In the genomic region with DNA sequence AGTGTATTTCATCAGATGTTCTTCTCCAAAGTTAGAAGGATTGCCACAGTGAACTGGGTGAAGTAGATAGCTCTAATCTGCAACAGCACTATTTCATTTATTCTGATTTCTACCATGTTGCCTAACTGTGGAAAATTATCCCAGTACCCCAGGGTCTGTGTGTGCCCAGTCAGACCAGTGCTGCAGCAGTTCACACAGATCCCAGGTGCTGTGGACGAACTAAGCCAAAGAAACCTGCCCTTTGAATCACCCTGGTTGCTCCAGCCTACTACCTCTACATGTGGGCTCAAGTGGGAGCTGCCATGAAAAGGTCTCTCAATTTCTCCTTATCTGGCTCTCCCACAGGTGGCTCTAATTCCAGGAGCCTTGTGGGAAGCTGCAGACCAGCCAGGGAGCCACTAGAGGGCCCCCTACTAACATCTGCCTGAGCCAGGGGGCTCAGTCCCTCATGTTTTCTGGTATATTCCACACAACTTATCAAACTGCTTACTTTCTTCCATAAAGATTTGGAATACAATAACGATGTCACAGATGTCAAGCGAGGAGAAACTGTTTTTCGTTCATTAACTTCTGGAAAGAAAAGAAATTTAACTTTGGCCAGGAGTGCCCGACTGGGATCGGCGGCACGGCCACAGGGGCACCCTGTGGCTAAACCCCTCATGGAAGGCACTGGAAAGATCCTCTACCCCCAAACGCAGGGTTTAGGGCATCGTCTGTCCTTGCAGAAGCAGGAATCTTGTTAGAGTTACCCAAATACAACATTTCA, we compare ENCODE assay signal across 8 cellular contexts. TPM values are rescaled to one million over a fixed set of nuclear protein-coding genes. Genes with fewer than 3 reads are reported as not detected.
DNase-seq lines count a peak whose midpoint lies in the region; ATAC-seq and TF ChIP-seq lines count a peak whose summit lies in the region.

No MANE protein-coding gene starts in this region.

- peak; percentile 71 for DNase-seq in activated effector memory CD4-positive, alpha-beta T cell treated with anti-CD3 and anti-CD28 coated beads, Interleukin-2, amount 50 U/mL, for 16 hours
- no peak for DNase-seq in activated effector memory CD4-positive, alpha-beta T cell treated with Interleukin-2 at 50 U/mL for 16 hours
- DNase-seq in Karpas-422: peak; percentile 77
- DNase-seq in SK-N-MC (ENCODE audit: low read depth, low spot score): peak; percentile 53
- DNase-seq in brain microvascular endothelial cell: peak; percentile 23
- no peak for DNase-seq in kidney epithelial cell (ENCODE audit: low read depth)
- peak; percentile 6 for DNase-seq in stimulated activated naive CD4-positive, alpha-beta T cell treated with Interleukin-2 at 50 U/mL for 16 hours (lab: John Stamatoyannopoulos, UW)

- H3K79me2 ChIP-seq in Karpas-422 (ENCODE audit: low read length): no peaks in the 10 kb centered on the region

- no peak for ATAC-seq in HG02623 (IDR thresholded peaks at IDR 0.05; ENCODE audit: unreplicated experiment)

- peak; percentile 67 for TF ChIP-seq CTCF in brain microvascular endothelial cell (IDR thresholded peaks at IDR 0.05; ENCODE audit: low read depth, low read length, missing control alignments)
- TF ChIP-seq CTCF in kidney epithelial cell (IDR thresholded peaks at IDR 0.05; ENCODE audit: insufficient read depth, low read length, poor library complexity, severe bottlenecking): peak; percentile 91

- H3K4me1 ChIP-seq in Karpas-422 (ENCODE audit: low read length): no peaks in the 10 kb centered on the region

- H3K27ac ChIP-seq in Karpas-422 (ENCODE audit: low read length): no peak overlapping the region
- peak overlapping the region; percentile 88 for H3K27ac ChIP-seq in SK-N-MC
- H3K27ac ChIP-seq in brain microvascular endothelial cell: no peak overlapping the region

- H3K4me3 ChIP-seq in Karpas-422 (ENCODE audit: low read length): no peak overlapping the region
- 0 out of 2 replicates have a peak overlapping the region, but pooled peaks have one; percentile 20 for H3K4me3 ChIP-seq in SK-N-MC
- no peak overlapping the region for H3K4me3 ChIP-seq in brain microvascular endothelial cell (ENCODE audit: low read depth, low read length)
- H3K4me3 ChIP-seq in kidney epithelial cell (ENCODE audit: low read depth, low read length): no peak overlapping the region

- H3K27me3 ChIP-seq in Karpas-422 (ENCODE audit: low read length): no peaks in the 10 kb centered on the region
- no peaks in the 10 kb centered on the region for H3K27me3 ChIP-seq in brain microvascular endothelial cell (replicated peaks)
- H3K27me3 ChIP-seq in kidney epithelial cell (ENCODE audit: control insufficient read depth, insufficient read depth, low read length): peaks cover 3% of the 10 kb centered on the region

- no peak overlapping the region for H3K4me2 ChIP-seq in Karpas-422 (ENCODE audit: low read depth, low read length, poor library complexity, severe bottlenecking)

- H2AFZ ChIP-seq in Karpas-422 (ENCODE audit: low read length): no peak overlapping the region

- in situ Hi-C loops in brain microvascular endothelial cell (cut with HindIII; ENCODE audit: low pct_ligation_motif_present, low sequenced_read_pairs): no loop called here

- H3K36me3 ChIP-seq in Karpas-422 (ENCODE audit: insufficient read depth, low read length) (no peaks in the 10 kb centered on the region), SK-N-MC (ENCODE audit: insufficient read depth, low read length) (no peaks in the 10 kb centered on the region), brain microvascular endothelial cell (replicated peaks) (no peaks in the 10 kb centered on the region), kidney epithelial cell (ENCODE audit: control insufficient read depth, insufficient read depth, low read length) (no peaks in the 10 kb centered on the region)

- H3K9me3 ChIP-seq in Karpas-422 (ENCODE audit: low read length) (no peaks in the 10 kb centered on the region), SK-N-MC (ENCODE audit: low read depth, low read length) (no peaks in the 10 kb centered on the region)

- no peaks in the 10 kb centered on the region for H3K9me2 ChIP-seq in Karpas-422 (replicated peaks; ENCODE audit: insufficient read depth, low read length)

- no peaks in the 10 kb centered on the region for H4K20me1 ChIP-seq in Karpas-422 (ENCODE audit: insufficient read depth, low read depth, low read length)

- H3K9ac ChIP-seq in Karpas-422 (ENCODE audit: low read length) (no peak overlapping the region), SK-N-MC (ENCODE audit: insufficient read length) (peak overlapping the region; percentile 58)

RNA-seq across cellular contexts. Expression of gene LY86, which starts 31.6 kb away (rescaled TPM):
- total RNA-seq in Karpas-422 (2014; rRNA removed; shearing (Covaris generic); ENCODE audit: low replicate concordance): 102 and 187 TPM in 2 replicates
- total RNA-seq in kidney epithelial cell: 0.96 TPM in 1 of 2 replicates, not detected in the other

Comparison
In these comparisons a context has a peak if more than half of its experiments do, and no peak if none do; other contexts are left out.
1. DNase-seq: peak in activated effector memory CD4-positive, alpha-beta T cell treated with anti-CD3 and anti-CD28 coated beads, Interleukin-2, amount 50 U/mL, for 16 hours (single experiment), Karpas-422 (single experiment), SK-N-MC (single experiment), brain microvascular endothelial cell (single experiment) and stimulated activated naive CD4-positive, alpha-beta T cell treated with Interleukin-2 at 50 U/mL for 16 hours (single experiment); none in activated effector memory CD4-positive, alpha-beta T cell treated with Interleukin-2 at 50 U/mL for 16 hours (single experiment) and kidney epithelial cell (single experiment).
2. RNA of gene LY86, which starts 31.6 kb away (total RNA-seq): 102 to 187 TPM in Karpas-422; 0.96 TPM in kidney epithelial cell; every median in the first group is over 10 times any median in the second.